17 cellular contexts compared by ENCODE assay signal in genomic region chr20:3494218-3494617, GRCh38. TPM values are rescaled to one million over a fixed set of nuclear protein-coding genes. Genes with fewer than 3 reads are reported as not detected.
DNase-seq lines count a peak whose midpoint lies in the region; ATAC-seq and TF ChIP-seq lines count a peak whose summit lies in the region.
"Had no signal": no experiment of that assay in that cellular context is flagged by ENCODE, and none has a peak within 500 bp of the region (broad histone marks: within the 10 kb centered on the region; RNA-seq: fewer than 3 reads in every experiment).

No MANE protein-coding gene starts in this region.

- POLR2A ChIA-PET in Caco-2 (lab: Charles Lee): no interaction called here

- TF ChIP-seq CTCF in Caco-2 (IDR thresholded peaks at IDR 0.05; ENCODE audit: insufficient read depth in 1 of 2, low read depth in 1 of 2, low read length in 1 of 2, severe bottlenecking in 1 of 2, unreplicated experiment in 1 of 2): peak in 1 of 2 experiments; percentile 14
- TF ChIP-seq CTCF in GM12872 (IDR thresholded peaks at IDR 0.05; ENCODE audit: insufficient read depth, low read depth, low read length): 0 out of 3 replicates have a peak, but pooled peaks have one; percentile 24
- peak; percentile 32 to 60 for TF ChIP-seq CTCF in mammary epithelial cell (conservative IDR thresholded peaks at IDR 0.05 in 1 of 2, IDR thresholded peaks at IDR 0.05 in 1 of 2; ENCODE audit: extremely low read depth in 1 of 2, insufficient read depth in 1 of 2, low read depth in 1 of 2, low read length in 2 of 2)

- no peaks in the 10 kb centered on the region for H3K36me3 ChIP-seq in Caco-2 (ENCODE audit: control insufficient read depth, insufficient read depth, low read length)
- no peaks in the 10 kb centered on the region for H3K36me3 ChIP-seq in Karpas-422 (ENCODE audit: insufficient read depth, low read length)
- no peaks in the 10 kb centered on the region for H3K36me3 ChIP-seq in mammary epithelial cell (ENCODE audit: insufficient read depth, low read length)
- H3K36me3 ChIP-seq: SJSA1 had no signal

- H3K27ac ChIP-seq in Karpas-422 (ENCODE audit: low read length): no peak overlapping the region
- no peak overlapping the region for H3K27ac ChIP-seq in mammary epithelial cell (ENCODE audit: insufficient read depth, low read depth, low read length)
- H3K27ac ChIP-seq: SJSA1 had no signal

- H3K9me3 ChIP-seq in Caco-2 (no peaks in the 10 kb centered on the region), Karpas-422 (ENCODE audit: low read length) (no peaks in the 10 kb centered on the region), mammary epithelial cell (replicated peaks; ENCODE audit: insufficient read depth, low read length) (no peaks in the 10 kb centered on the region)
- H3K9me3 ChIP-seq: SJSA1 had no signal

- H2AFZ ChIP-seq in Karpas-422 (ENCODE audit: low read length) (no peak overlapping the region), mammary epithelial cell (ENCODE audit: low read depth, low read length) (no peak overlapping the region)

- no peak overlapping the region for H3K9ac ChIP-seq in Karpas-422 (ENCODE audit: low read length)
- no peak overlapping the region for H3K9ac ChIP-seq in mammary epithelial cell (ENCODE audit: insufficient read depth, low read length)

- CTCF ChIA-PET in Caco-2 (lab: Charles Lee): no interaction called here
- CTCF ChIA-PET in mammary epithelial cell (lab: Charles Lee; ENCODE audit: low non-redundant PET): no interaction called here

- BruUV-seq in Caco-2 (replicated peaks; lab: Mats Ljungman, UMichigan) (no TSS peak), mammary epithelial cell (replicated peaks; lab: Mats Ljungman, UMichigan) (no TSS peak)

- H3K4me3 ChIP-seq in Caco-2 (ENCODE audit: low read depth, low read length) (no peak overlapping the region), Karpas-422 (ENCODE audit: low read length) (no peak overlapping the region), mammary epithelial cell (replicated peaks in 1 of 3; ENCODE audit: insufficient read depth in 1 of 3, low read depth in 2 of 3, low read length in 3 of 3) (no peak overlapping the region)
- H3K4me3 ChIP-seq: SJSA1 had no signal

- in situ Hi-C loops in mammary epithelial cell (cut with MboI; ENCODE audit: low sequenced_read_pairs in 2 of 2): no loop called here

- DNase-seq in Caco-2 (no peak), Karpas-422 (peak; percentile 48), mammary epithelial cell (peak; percentile 42)
- DNase-seq in activated effector memory CD4-positive, alpha-beta T cell treated with Interleukin-2 at 50 U/mL for 16 hours: no peak
- DNase-seq: ACHN; GOT3; HFFc6; NCI-H1048; NCI-H1436 treated with DMSO at 0.1 percent for 48 hours; NCI-H345; NK-92 treated with Interleukin-12 subunit alpha and Interleukin-12 subunit beta, amount 100 ng/mL, for 24 hours; PC-3; SW 1271 had no signal

- peak overlapping the region; percentile 0 for H3K27ac Mint-ChIP-seq in Caco-2 (ENCODE audit: unreplicated experiment)
- H3K27ac Mint-ChIP-seq: HFFc6 had no signal

- H3K27me3 Mint-ChIP-seq in Caco-2 (ENCODE audit: insufficient read depth, unreplicated experiment): no peaks in the 10 kb centered on the region

- WGBS in mammary epithelial cell (ENCODE audit: low coverage, missing lambda C conversion rate): 67% methylated on average over 1 of the region's 1 CpG

- dilution Hi-C loops in mammary epithelial cell (cut with HindIII; ENCODE audit: low sequenced_read_pairs): no loop called here

- ATAC-seq in HG03108 (IDR thresholded peaks at IDR 0.05; ENCODE audit: unreplicated experiment): no peak
- ATAC-seq in HG03565 (IDR thresholded peaks at IDR 0.05; ENCODE audit: unreplicated experiment): no peak
- ATAC-seq: PC-3 had no signal

- no peaks in the 10 kb centered on the region for H3K9me2 ChIP-seq in Karpas-422 (replicated peaks; ENCODE audit: insufficient read depth, low read length)

- H3K4me2 ChIP-seq in Karpas-422 (ENCODE audit: low read depth, low read length, poor library complexity, severe bottlenecking): no peak overlapping the region
- no peak overlapping the region for H3K4me2 ChIP-seq in mammary epithelial cell (ENCODE audit: insufficient read depth, low read depth, low read length)

- peaks cover 14% of the 10 kb centered on the region for H3K4me1 Mint-ChIP-seq in Caco-2 (ENCODE audit: low read depth, unreplicated experiment)

- no peak overlapping the region for H3K4me3 Mint-ChIP-seq in Caco-2 (ENCODE audit: unreplicated experiment)
- H3K4me3 Mint-ChIP-seq: HFFc6 had no signal

- H3K27me3 ChIP-seq in Caco-2 (replicated peaks; ENCODE audit: control insufficient read depth, insufficient read depth, low read length): no peaks in the 10 kb centered on the region
- H3K27me3 ChIP-seq in Karpas-422 (ENCODE audit: low read length): no peaks in the 10 kb centered on the region
- no peaks in the 10 kb centered on the region for H3K27me3 ChIP-seq in mammary epithelial cell (ENCODE audit: insufficient read depth, low read length)
- H3K27me3 ChIP-seq: SJSA1 had no signal

- peaks cover 10% of the 10 kb centered on the region for H3K9me3 Mint-ChIP-seq in Caco-2 (ENCODE audit: unreplicated experiment)

- H3K36me3 Mint-ChIP-seq in Caco-2 (ENCODE audit: insufficient read depth, unreplicated experiment): peaks cover 7% of the 10 kb centered on the region

- no peaks in the 10 kb centered on the region for H3K79me2 ChIP-seq in Karpas-422 (ENCODE audit: low read length)
- H3K79me2 ChIP-seq in mammary epithelial cell (ENCODE audit: insufficient read depth, low read length): peaks cover 57% of the 10 kb centered on the region

- H4K20me1 ChIP-seq in Karpas-422 (ENCODE audit: insufficient read depth, low read depth, low read length) (peaks cover 34% of the 10 kb centered on the region), mammary epithelial cell (ENCODE audit: insufficient read depth, low read length) (no peaks in the 10 kb centered on the region)

- H3K4me1 ChIP-seq in Caco-2 (peaks cover 20% of the 10 kb centered on the region), Karpas-422 (ENCODE audit: low read length) (peaks cover 10% of the 10 kb centered on the region), mammary epithelial cell (ENCODE audit: insufficient read depth, low read length) (peaks cover 9% of the 10 kb centered on the region)
- H3K4me1 ChIP-seq: SJSA1 had no signal

- intact Hi-C loops in Caco-2 (cut with micrococcal nuclease; ENCODE audit: unreplicated experiment): no loop called here
- intact Hi-C loops in mammary epithelial cell (cut with micrococcal nuclease): no loop called here

RNA-seq across cellular contexts. Expression of gene ATRN, which starts 23.4 kb away (rescaled TPM):
- total RNA-seq in Caco-2 (2022) (39.3 and 41.4 TPM in 2 replicates), mammary epithelial cell (100 to 1,000 TPM in 1 of 2 donors, 10 to 100 TPM in 1; 54.2 to 134 TPM)
- 7.9 and 8.2 TPM in 2 replicates for total RNA-seq in Karpas-422 (2014; rRNA removed; shearing (Covaris generic); ENCODE audit: low replicate concordance)
- polyA plus RNA-seq in mammary epithelial cell: 52.3 TPM
- 62.9 TPM for polyA minus RNA-seq in mammary epithelial cell

Comparison
In these comparisons a context has a peak if more than half of its experiments do, and no peak if none do; other contexts are left out.
1. DNase-seq: peak in Karpas-422 (single experiment) and mammary epithelial cell (single experiment); none in Caco-2 (0 of 2) and activated effector memory CD4-positive, alpha-beta T cell treated with Interleukin-2 at 50 U/mL for 16 hours (single experiment).